Comparison of ENCODE assay signal across 10 cellular contexts in the genomic region with DNA sequence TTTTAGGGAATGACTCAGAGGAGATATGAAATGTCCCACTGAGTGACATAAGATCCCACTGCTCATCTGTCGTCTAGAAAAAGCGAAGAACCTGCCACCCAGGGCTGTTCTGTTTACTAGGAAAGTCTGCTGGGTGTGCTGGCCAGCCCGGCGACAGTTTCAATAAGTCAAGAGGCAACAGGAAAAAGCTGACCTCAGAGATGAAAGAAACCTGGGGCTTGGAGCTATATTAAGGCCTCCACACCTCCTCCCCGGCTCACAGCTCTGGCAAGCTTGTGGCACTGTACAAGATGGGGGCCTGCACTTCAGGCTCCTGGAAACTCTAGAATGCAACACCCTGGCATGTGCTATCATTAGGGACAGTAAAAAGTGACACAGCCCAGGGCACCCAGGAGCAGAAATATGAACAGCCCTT. TPM values are rescaled to one million over a fixed set of nuclear protein-coding genes. Genes with fewer than 3 reads are reported as not detected.
DNase-seq lines count a peak whose midpoint lies in the region; ATAC-seq, FAIRE-seq and TF ChIP-seq lines count a peak whose summit lies in the region.
"Had no signal": no experiment of that assay in that cellular context is flagged by ENCODE, and none has a peak within 500 bp of the region (broad histone marks: within the 10 kb centered on the region; RNA-seq: fewer than 3 reads in every experiment).

No MANE protein-coding gene starts in this region.

- DNase-seq in GM12892 (ENCODE audit: insufficient read length): no peak
- peak in 3 of 5 donors; percentile 38 to 70 (median 63) for DNase-seq in heart left ventricle
- DNase-seq in activated T-cell treated with anti-CD3 and anti-CD28 coated beads, Interleukin-2, amount 50 U/mL, for 4 hours: no peak
- DNase-seq in activated naive CD8-positive, alpha-beta T cell treated with anti-CD3 and anti-CD28 coated beads, Interleukin-2, amount 50 U/mL, for 24 hours: no peak
- DNase-seq: activated CD8-positive, alpha-beta memory T cell treated with anti-CD3 and anti-CD28 coated beads, Interleukin-2, amount 50 U/mL, for 48 hours; NCI-H146 had no signal

- ATAC-seq in heart left ventricle: peak; percentile 81 to 93 (median 88)
- ATAC-seq in activated T-cell treated with anti-CD3 and anti-CD28 coated beads, Interleukin-2, amount 50 U/mL, for 4 hours: no peak
- no peak for ATAC-seq in GM18520 (IDR thresholded peaks at IDR 0.05; ENCODE audit: unreplicated experiment)
- ATAC-seq in GM21423 (IDR thresholded peaks at IDR 0.05; ENCODE audit: unreplicated experiment): no peak
- ATAC-seq in activated naive CD8-positive, alpha-beta T cell treated with anti-CD3 and anti-CD28 coated beads, Interleukin-2, amount 50 U/mL, for 24 hours: no peak

- H3K4me1 ChIP-seq in HUES64 (ENCODE audit: insufficient read depth, low read length) (peaks cover 81% of the 10 kb centered on the region), heart left ventricle (peaks cover 9 to 77% (median 39%) of the 10 kb centered on the region in 12 donors), parathyroid adenoma (peaks cover 41% of the 10 kb centered on the region)

- peaks cover 67% of the 10 kb centered on the region for H3K79me2 ChIP-seq in parathyroid adenoma

- H2AFZ ChIP-seq in parathyroid adenoma: no peak overlapping the region

- TF ChIP-seq POLR2A in GM12892 (IDR thresholded peaks at IDR 0.05; ENCODE audit: low read depth, low read length) (no peak), heart left ventricle (IDR thresholded peaks at IDR 0.05) (no peak)

- intact Hi-C loops in heart left ventricle (cut with DNase I): no loop called here

- no peaks in the 10 kb centered on the region for H3K9me3 ChIP-seq in HUES64 (ENCODE audit: insufficient read depth, low read depth, low read length)
- H3K9me3 ChIP-seq in heart left ventricle: no peaks in the 10 kb centered on the region
- H3K9me3 ChIP-seq in parathyroid adenoma (ENCODE audit: control insufficient read depth, low read length): no peaks in the 10 kb centered on the region

- no peak overlapping the region for H3K4me3 Mint-ChIP-seq in activated T-cell treated with anti-CD3 and anti-CD28 coated beads, Interleukin-2, amount 50 U/mL, for 4 hours
- H3K4me3 Mint-ChIP-seq in activated naive CD8-positive, alpha-beta T cell treated with anti-CD3 and anti-CD28 coated beads, Interleukin-2, amount 50 U/mL, for 24 hours: no peak overlapping the region

- no peaks in the 10 kb centered on the region for H3K36me3 Mint-ChIP-seq in activated T-cell treated with anti-CD3 and anti-CD28 coated beads, Interleukin-2, amount 50 U/mL, for 4 hours (ENCODE audit: insufficient read depth)
- no peaks in the 10 kb centered on the region for H3K36me3 Mint-ChIP-seq in activated naive CD8-positive, alpha-beta T cell treated with anti-CD3 and anti-CD28 coated beads, Interleukin-2, amount 50 U/mL, for 24 hours (ENCODE audit: low read depth)

- H3K36me3 ChIP-seq in HUES64 (ENCODE audit: insufficient read depth, low read length): no peaks in the 10 kb centered on the region
- no peaks in the 10 kb centered on the region for H3K36me3 ChIP-seq in heart left ventricle
- H3K36me3 ChIP-seq in parathyroid adenoma (ENCODE audit: control insufficient read depth, insufficient read depth, low read length): no peaks in the 10 kb centered on the region

- H3K27me3 ChIP-seq in HUES64 (ENCODE audit: insufficient read depth, low read length) (peaks cover 95% of the 10 kb centered on the region), heart left ventricle (no peaks in the 10 kb centered on the region), parathyroid adenoma (ENCODE audit: control insufficient read depth, insufficient read depth, low read length) (no peaks in the 10 kb centered on the region)

- peak overlapping the region; percentile 38 for H3K4me3 ChIP-seq in HUES64 (ENCODE audit: low read length)
- no peak overlapping the region for H3K4me3 ChIP-seq in heart left ventricle
- H3K4me3 ChIP-seq in parathyroid adenoma (ENCODE audit: low read depth, low read length): no peak overlapping the region

- peaks cover 13% of the 10 kb centered on the region for H3K27me3 Mint-ChIP-seq in activated T-cell treated with anti-CD3 and anti-CD28 coated beads, Interleukin-2, amount 50 U/mL, for 4 hours (ENCODE audit: low read depth)
- peaks cover 20% of the 10 kb centered on the region for H3K27me3 Mint-ChIP-seq in activated naive CD8-positive, alpha-beta T cell treated with anti-CD3 and anti-CD28 coated beads, Interleukin-2, amount 50 U/mL, for 24 hours

- H3K9ac ChIP-seq in HUES64 (ENCODE audit: low read depth, low read length): peak overlapping the region; percentile 27; the same call in 1 of the 2 replicates
- H3K9ac ChIP-seq in parathyroid adenoma: no peak overlapping the region

- 11% methylated on average over 5 of the region's 5 CpGs for WGBS in HUES64
- 12 to 24% (median 15%) methylated on average over 5 of the region's 5 CpGs for WGBS in heart left ventricle, 4 donors

- H3K4me1 Mint-ChIP-seq in activated T-cell treated with anti-CD3 and anti-CD28 coated beads, Interleukin-2, amount 50 U/mL, for 4 hours (ENCODE audit: low read depth): peaks cover 4% of the 10 kb centered on the region
- H3K4me1 Mint-ChIP-seq in activated naive CD8-positive, alpha-beta T cell treated with anti-CD3 and anti-CD28 coated beads, Interleukin-2, amount 50 U/mL, for 24 hours: peaks cover 9% of the 10 kb centered on the region

- no peak overlapping the region for H3K27ac Mint-ChIP-seq in activated naive CD8-positive, alpha-beta T cell treated with anti-CD3 and anti-CD28 coated beads, Interleukin-2, amount 50 U/mL, for 24 hours

- H3K27ac ChIP-seq in HUES64 (ENCODE audit: low read depth, low read length) (no peak overlapping the region; the same call in 1 of the 2 replicates), heart left ventricle (peak overlapping the region in 8 of 12 donors; percentile 14 to 63 (median 43)), parathyroid adenoma (peak overlapping the region; percentile 52)

- FAIRE-seq in GM12892 (lab: Jason Lieb, UNC): peak; percentile 70

- TF ChIP-seq CTCF in heart left ventricle (IDR thresholded peaks at IDR 0.05) (no peak), parathyroid adenoma (IDR thresholded peaks at IDR 0.05) (no peak)

- H3K9me3 Mint-ChIP-seq in activated T-cell treated with anti-CD3 and anti-CD28 coated beads, Interleukin-2, amount 50 U/mL, for 4 hours: no peaks in the 10 kb centered on the region
- no peaks in the 10 kb centered on the region for H3K9me3 Mint-ChIP-seq in activated naive CD8-positive, alpha-beta T cell treated with anti-CD3 and anti-CD28 coated beads, Interleukin-2, amount 50 U/mL, for 24 hours

- no peak overlapping the region for H3K4me2 ChIP-seq in parathyroid adenoma (ENCODE audit: low read length)

RNA-seq across cellular contexts. Expression of a gene that starts 10.6 kb away (rescaled TPM):
- 4.2 TPM for polyA plus RNA-seq in GM12892 (2012; ENCODE audit: missing spikeins)
- 1.3 TPM for polyA plus RNA-seq in HUES64 (2013, experiment 1 of 2)
- 2.5 TPM for polyA plus RNA-seq in HUES64 (2013, experiment 2 of 2)
- 10 to 100 TPM in 6 of 9 donors, 1 to 10 TPM in 3; 7.8 to 21.6 (median 14.5) TPM for total RNA-seq in heart left ventricle
- 1 to 10 TPM; 3.8 to 4.0 TPM for polyA plus RNA-seq in heart left ventricle
- total RNA-seq in activated T-cell treated with anti-CD3 and anti-CD28 coated beads, Interleukin-2, amount 50 U/mL, for 4 hours: 1 to 10 TPM in 1 of 3 donors, under 1 TPM in 2; 0.29 to 2.5 (median 0.86) TPM

Comparison
In these comparisons a context has a peak if more than half of its experiments do, and no peak if none do; other contexts are left out.
1. DNase-seq: peak in heart left ventricle (3 of 5); none in GM12892 (single experiment), activated T-cell treated with anti-CD3 and anti-CD28 coated beads, Interleukin-2, amount 50 U/mL, for 4 hours (single experiment) and activated naive CD8-positive, alpha-beta T cell treated with anti-CD3 and anti-CD28 coated beads, Interleukin-2, amount 50 U/mL, for 24 hours (single experiment).
2. ATAC-seq: peak in heart left ventricle (4 of 4); none in activated T-cell treated with anti-CD3 and anti-CD28 coated beads, Interleukin-2, amount 50 U/mL, for 4 hours (0 of 2), GM18520 (single experiment), GM21423 (single experiment) and activated naive CD8-positive, alpha-beta T cell treated with anti-CD3 and anti-CD28 coated beads, Interleukin-2, amount 50 U/mL, for 24 hours (single experiment).